ENCODE assay signal across 17 cellular contexts in the genomic region with DNA sequence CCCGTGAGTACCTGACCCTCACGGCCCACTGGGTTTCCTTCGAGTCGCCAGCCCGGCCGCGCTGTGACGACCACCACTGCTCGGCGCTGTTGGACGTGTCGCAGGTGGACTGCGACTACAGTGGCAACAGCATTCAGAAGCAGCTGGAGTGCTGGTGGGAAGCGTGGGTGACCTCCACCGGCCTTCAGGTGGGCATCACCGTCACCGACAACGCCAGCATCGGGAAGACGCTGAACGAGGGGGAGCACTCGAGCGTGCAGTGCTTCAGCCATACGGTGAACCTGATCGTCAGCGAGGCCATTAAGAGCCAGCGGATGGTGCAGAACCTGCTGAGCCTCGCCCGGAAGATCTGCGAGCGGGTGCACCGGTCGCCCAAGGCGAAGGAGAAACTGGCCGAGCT. TPM values are rescaled to one million over a fixed set of nuclear protein-coding genes. Genes with fewer than 3 reads are reported as not detected.
DNase-seq lines count a peak whose midpoint lies in the region; ATAC-seq and TF ChIP-seq lines count a peak whose summit lies in the region.
"Had no signal": no experiment of that assay in that cellular context is flagged by ENCODE, and none has a peak within 500 bp of the region (broad histone marks: within the 10 kb centered on the region; RNA-seq: fewer than 3 reads in every experiment).

No MANE protein-coding gene starts in this region.

- H3K14ac ChIP-seq in neuronal stem cell (ENCODE audit: low read length): no peak overlapping the region

- H2BK12ac ChIP-seq in neuronal stem cell (ENCODE audit: low read length): no peak overlapping the region

- peaks cover 23% of the 10 kb centered on the region for H3K79me1 ChIP-seq in neuronal stem cell (ENCODE audit: low read depth, low read length)

- no peak for ATAC-seq in Right ventricle myocardium inferior
- no peak for ATAC-seq in activated T-cell treated with anti-CD3 and anti-CD28 coated beads, Interleukin-2, amount 50 U/mL, for 72 hours (replicated peaks in 1 of 2)
- ATAC-seq: CD8-positive, alpha-beta T cell had no signal

- H3K36me3 ChIP-seq in neuronal stem cell (replicated peaks in 1 of 2; ENCODE audit: control insufficient read depth in 2 of 2, insufficient read depth in 2 of 2, low read length in 2 of 2): peaks cover 56 to 93% of the 10 kb centered on the region in 2 donors

- H3K4me1 ChIP-seq in neuronal stem cell (ENCODE audit: control insufficient read depth in 2 of 2, insufficient read depth in 1 of 2, low read depth in 1 of 2, low read length in 2 of 2): no peaks in the 10 kb centered on the region
- H3K4me1 ChIP-seq: Caco-2, HAP-1 had no signal

- H4K91ac ChIP-seq in neuronal stem cell (ENCODE audit: low read depth, low read length, poor library complexity): no peak overlapping the region

- no peaks in the 10 kb centered on the region for H3K9me3 Mint-ChIP-seq in activated T-cell treated with anti-CD3 and anti-CD28 coated beads, Interleukin-2, amount 50 U/mL, for 72 hours
- H3K9me3 Mint-ChIP-seq: CD4-positive, CD25-positive, alpha-beta regulatory T cell; CD8-positive, alpha-beta T cell had no signal

- H3K4me1 Mint-ChIP-seq in activated T-cell treated with anti-CD3 and anti-CD28 coated beads, Interleukin-2, amount 50 U/mL, for 72 hours (ENCODE audit: low read depth): no peaks in the 10 kb centered on the region

- TF ChIP-seq CTCF in lower leg skin (IDR thresholded peaks at IDR 0.05): no peak

- no peak overlapping the region for H2BK120ac ChIP-seq in neuronal stem cell (ENCODE audit: low read depth, low read length)

- DNase-seq in cardiac septum (ENCODE audit: low spot score): peak; percentile 31
- no peak for DNase-seq in Right ventricle myocardium inferior (ENCODE audit: missing footprints)
- DNase-seq in neuronal stem cell (ENCODE audit: low spot score): no peak
- peak; percentile 74 for DNase-seq in posterior vena cava (ENCODE audit: low spot score)
- DNase-seq in activated T-cell treated with anti-CD3 and anti-CD28 coated beads, Interleukin-2, amount 50 U/mL, for 72 hours: no peak
- no peak for DNase-seq in lower leg skin (ENCODE audit: low spot score in 2 of 2)
- DNase-seq: Caco-2; CD4-positive, CD25-positive, alpha-beta regulatory T cell; CD8-positive, alpha-beta T cell; DMS153; DND-41; GOT3; HFFc6 had no signal

- H3K18ac ChIP-seq in neuronal stem cell (ENCODE audit: low read length): no peak overlapping the region

- H3K23ac ChIP-seq in neuronal stem cell (ENCODE audit: low read depth, low read length, poor library complexity): no peak overlapping the region

- H2BK5ac ChIP-seq in neuronal stem cell (ENCODE audit: low read length): peak overlapping the region; percentile 27

- intact Hi-C loops in cardiac septum (cut with DNase I): no loop called here
- intact Hi-C loops in Right ventricle myocardium inferior (cut with DNase I): no loop called here
- intact Hi-C loops in posterior vena cava (cut with DNase I): loop anchor here in 1 of 2 donors (5.0 kb wide), 1 partner anchor 211 kb away; no protein-coding TSS in a partner anchor
- intact Hi-C loops in lower leg skin (cut with DNase I; ENCODE audit: low total_unique reads): no loop called here

- H3K27ac ChIP-seq in neuronal stem cell (replicated peaks; ENCODE audit: low read length): no peak overlapping the region
- H3K27ac ChIP-seq: BLaER1, C4-2B had no signal

- peaks cover 7 to 35% of the 10 kb centered on the region in 2 donors for H3K36me3 Mint-ChIP-seq in activated T-cell treated with anti-CD3 and anti-CD28 coated beads, Interleukin-2, amount 50 U/mL, for 72 hours (ENCODE audit: insufficient read depth in 2 of 2)

- H3K4me2 ChIP-seq in neuronal stem cell (ENCODE audit: insufficient read depth, low read length, poor library complexity, severe bottlenecking): no peak overlapping the region
- H3K4me2 ChIP-seq: BLaER1 had no signal

- peak overlapping the region in 1 of 2 donors; percentile 3 for H3K4me3 ChIP-seq in neuronal stem cell (ENCODE audit: low read length in 2 of 2)
- no peak overlapping the region for H3K4me3 ChIP-seq in lower leg skin (ENCODE audit: low read depth, poor library complexity, severe bottlenecking)
- H3K4me3 ChIP-seq: BLaER1, HAP-1 had no signal

- peak overlapping the region; percentile 46 for H2AK5ac ChIP-seq in neuronal stem cell (ENCODE audit: low read depth, low read length)

- peaks cover 44 to 80% of the 10 kb centered on the region in 2 donors for H3K9me3 ChIP-seq in neuronal stem cell (replicated peaks in 1 of 2; ENCODE audit: control insufficient read depth in 2 of 2, insufficient read depth in 1 of 2, low read depth in 1 of 2, low read length in 2 of 2)
- H3K9me3 ChIP-seq: Caco-2 had no signal

- no peak overlapping the region for H3K4me3 Mint-ChIP-seq in activated T-cell treated with anti-CD3 and anti-CD28 coated beads, Interleukin-2, amount 50 U/mL, for 72 hours
- H3K4me3 Mint-ChIP-seq: B cell; CD4-positive, CD25-positive, alpha-beta regulatory T cell; CD8-positive, alpha-beta T cell; HFFc6 had no signal

- H3K27me3 Mint-ChIP-seq in activated T-cell treated with anti-CD3 and anti-CD28 coated beads, Interleukin-2, amount 50 U/mL, for 72 hours (ENCODE audit: low read depth): no peaks in the 10 kb centered on the region
- H3K27me3 Mint-ChIP-seq: B cell; CD4-positive, CD25-positive, alpha-beta regulatory T cell had no signal

- no peak for TF ChIP-seq POLR2A in lower leg skin (IDR thresholded peaks at IDR 0.05)

- H3K27ac Mint-ChIP-seq in activated T-cell treated with anti-CD3 and anti-CD28 coated beads, Interleukin-2, amount 50 U/mL, for 72 hours: no peak overlapping the region
- H3K27ac Mint-ChIP-seq: B cell; CD4-positive, CD25-positive, alpha-beta regulatory T cell; CD8-positive, alpha-beta T cell; HFFc6 had no signal

- no CpG with 5 or more reads among the region's 35 CpGs for WGBS in neuronal stem cell (ENCODE audit: extremely low coverage in 2 of 2, insufficient read length in 2 of 2, insufficient replicate concordance in 1 of 2), 2 donors
- WGBS in lower leg skin, 2 donors: 98% methylated on average over 34 to 35 of the region's 35 CpGs

- H3K27me3 ChIP-seq in neuronal stem cell (ENCODE audit: control insufficient read depth in 3 of 3, insufficient read depth in 3 of 3, low read depth in 1 of 3, low read length in 3 of 3): peaks cover 0 to 1% (median 0%) of the 10 kb centered on the region in 3 experiments
- H3K27me3 ChIP-seq: BLaER1 had no signal

- H4K8ac ChIP-seq in neuronal stem cell (ENCODE audit: low read depth, low read length): no peak overlapping the region

- H3K4ac ChIP-seq in neuronal stem cell (ENCODE audit: low read length): no peak overlapping the region

- H3K9ac ChIP-seq in neuronal stem cell (ENCODE audit: low read depth, low read length, poor library complexity): no peak overlapping the region
- H3K9ac ChIP-seq: BLaER1 had no signal

- H2BK15ac ChIP-seq in neuronal stem cell (ENCODE audit: low read length): no peak overlapping the region

- no peak overlapping the region for H2AFZ ChIP-seq in neuronal stem cell (ENCODE audit: low read length)

RNA-seq across cellular contexts. Expression of a gene that starts 32.2 kb away (rescaled TPM):
- total RNA-seq in cardiac septum: 6.2 TPM
- total RNA-seq in Right ventricle myocardium inferior: 4.8 TPM
- 22.2 TPM for polyA plus RNA-seq in neuronal stem cell (2013, experiment 1 of 2)
- 22.3 TPM for polyA plus RNA-seq in neuronal stem cell (2013, experiment 2 of 2)
- total RNA-seq in posterior vena cava: 1 to 10 TPM; 7.3 to 8.5 TPM
- 10 to 100 TPM; 22.3 to 23.6 TPM for total RNA-seq in activated T-cell treated with anti-CD3 and anti-CD28 coated beads, Interleukin-2, amount 50 U/mL, for 72 hours
- total RNA-seq in lower leg skin: 10 to 100 TPM in 1 of 4 donors, 1 to 10 TPM in 3; 8.6 to 11.6 (median 9.6) TPM

RNA-seq across cellular contexts. Expression of a gene that starts 32.4 kb away (rescaled TPM):
- total RNA-seq in cardiac septum (14.3 TPM), Right ventricle myocardium inferior (16.4 TPM), posterior vena cava (10 to 100 TPM in 1 of 2 donors, 1 to 10 TPM in 1; 8.9 to 11.7 TPM), lower leg skin (10 to 100 TPM in 3 of 4 donors, 1 to 10 TPM in 1; 7.5 to 25.6 (median 16.1) TPM)
- 9.3 TPM for polyA plus RNA-seq in neuronal stem cell (2013, experiment 1 of 2)
- 9.1 TPM for polyA plus RNA-seq in neuronal stem cell (2013, experiment 2 of 2)
- 10 to 100 TPM; 11.7 to 13.6 TPM for total RNA-seq in activated T-cell treated with anti-CD3 and anti-CD28 coated beads, Interleukin-2, amount 50 U/mL, for 72 hours

RNA-seq across cellular contexts. Expression of a gene that starts 32.6 kb away (rescaled TPM):
- 32.9 TPM for total RNA-seq in cardiac septum
- total RNA-seq in Right ventricle myocardium inferior: 30.6 TPM
- 12.6 TPM for polyA plus RNA-seq in neuronal stem cell (2013, experiment 1 of 2)
- polyA plus RNA-seq in neuronal stem cell (2013, experiment 2 of 2): 12.2 TPM
- total RNA-seq in posterior vena cava: 10 to 100 TPM; 27.5 to 45.4 TPM
- total RNA-seq in activated T-cell treated with anti-CD3 and anti-CD28 coated beads, Interleukin-2, amount 50 U/mL, for 72 hours: 10 to 100 TPM; 24.4 to 33.2 TPM
- total RNA-seq in lower leg skin: 10 to 100 TPM in 3 of 4 donors, 1 to 10 TPM in 1; 9.1 to 28.0 (median 18.0) TPM

RNA-seq across cellular contexts. Expression of a gene that starts 58.2 kb away (rescaled TPM):
- total RNA-seq in cardiac septum: 18.0 TPM
- total RNA-seq in Right ventricle myocardium inferior: 17.5 TPM
- polyA plus RNA-seq in neuronal stem cell (2013, experiment 1 of 2): 21.8 TPM
- polyA plus RNA-seq in neuronal stem cell (2013, experiment 2 of 2): 22.7 TPM
- total RNA-seq in posterior vena cava: 10 to 100 TPM; 20.8 to 21.7 TPM
- 10 to 100 TPM; 42.3 to 43.4 TPM for total RNA-seq in activated T-cell treated with anti-CD3 and anti-CD28 coated beads, Interleukin-2, amount 50 U/mL, for 72 hours
- 100 to 1,000 TPM in 2 of 4 donors, 10 to 100 TPM in 2; 64.8 to 104 (median 89.8) TPM for total RNA-seq in lower leg skin

Comparison
In these comparisons a context has a peak if more than half of its experiments do, and no peak if none do; other contexts are left out.
1. DNase-seq: peak in cardiac septum (single experiment) and posterior vena cava (single experiment); none in Right ventricle myocardium inferior (single experiment), neuronal stem cell (single experiment), activated T-cell treated with anti-CD3 and anti-CD28 coated beads, Interleukin-2, amount 50 U/mL, for 72 hours (0 of 2) and lower leg skin (0 of 2).